18 cellular contexts compared by ENCODE assay signal in the genomic region with DNA sequence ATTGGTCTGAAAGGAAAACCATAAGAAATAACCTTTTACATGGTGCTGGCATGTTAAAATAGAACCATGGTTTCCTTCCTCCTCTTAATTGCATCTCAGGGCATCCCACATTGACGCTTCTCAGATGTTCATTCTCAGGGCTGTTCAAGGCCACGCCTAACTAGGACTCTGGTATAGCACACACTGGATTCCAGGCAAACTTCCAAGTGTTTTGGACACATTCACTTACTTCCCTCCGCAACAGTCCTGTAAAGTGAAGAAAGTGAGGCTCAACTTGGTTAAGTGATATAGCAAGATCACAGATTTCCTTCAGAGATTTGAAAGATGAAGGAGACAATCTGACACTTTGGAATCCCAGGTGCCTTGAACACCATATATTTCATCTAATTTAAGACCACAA.
"Had no signal": no experiment of that assay in that cellular context is flagged by ENCODE, and none has a peak within 500 bp of the region (broad histone marks: within the 10 kb centered on the region; RNA-seq: fewer than 3 reads in every experiment).

No MANE protein-coding gene starts in this region.

- H3K9ac ChIP-seq: neural progenitor cell had no signal

- DNase-seq: effector memory CD4-positive, alpha-beta T cell; foreskin keratinocyte; immature natural killer cell; left ventricle myocardium inferior; lower lobe of right lung; mesenchymal stem cell; midbrain; nucleus accumbens; ovary; stimulated activated CD4-positive, alpha-beta T cell treated with anti-CD3 and anti-CD28 coated beads, Interleukin-4, amount 100 ng/mL, for 1 hour; stimulated activated naive B cell treated with anti-CD40 and anti-IgM and Interleukin-4, amounts not matched to agents 10 μg/mL and 1 μg/mL and 100 μg/mL, for 72 hours; stomach; substantia nigra had no signal

- H2AFZ ChIP-seq: neural progenitor cell had no signal

- H3K4me2 ChIP-seq: neural progenitor cell, smooth muscle cell had no signal

- H3K27me3 ChIP-seq: foreskin keratinocyte, neural progenitor cell, ovary, right atrium auricular region, stomach had no signal

- H3K9me3 ChIP-seq: left ventricle myocardium inferior, lower lobe of right lung, ovary, right atrium auricular region, stomach had no signal

- H3K4me3 ChIP-seq: left ventricle myocardium inferior, lower lobe of right lung, neural progenitor cell, ovary, right atrium auricular region, smooth muscle cell, stomach had no signal

- H3K36me3 ChIP-seq: left ventricle myocardium inferior, lower lobe of right lung, neural progenitor cell, ovary, right atrium auricular region, stomach had no signal

- ATAC-seq: esophagus mucosa; foreskin keratinocyte; lower lobe of right lung; natural killer cell treated with Interleukin-12 subunit alpha and Interleukin-12 subunit beta and Interleukin-15 and Interleukin-18, amount 100 ng/mL, for 72 hours; stimulated activated naive B cell treated with anti-CD40 and anti-IgM and Interleukin-4, amounts not matched to agents 10 μg/mL and 1 μg/mL and 100 μg/mL, for 72 hours had no signal

- H3K4me1 ChIP-seq: foreskin keratinocyte, lower lobe of right lung, neural progenitor cell, right atrium auricular region had no signal

- H3K27ac ChIP-seq: foreskin keratinocyte, left ventricle myocardium inferior, lower lobe of right lung, neural progenitor cell, ovary, right atrium auricular region, stomach had no signal
